In the genomic region with DNA sequence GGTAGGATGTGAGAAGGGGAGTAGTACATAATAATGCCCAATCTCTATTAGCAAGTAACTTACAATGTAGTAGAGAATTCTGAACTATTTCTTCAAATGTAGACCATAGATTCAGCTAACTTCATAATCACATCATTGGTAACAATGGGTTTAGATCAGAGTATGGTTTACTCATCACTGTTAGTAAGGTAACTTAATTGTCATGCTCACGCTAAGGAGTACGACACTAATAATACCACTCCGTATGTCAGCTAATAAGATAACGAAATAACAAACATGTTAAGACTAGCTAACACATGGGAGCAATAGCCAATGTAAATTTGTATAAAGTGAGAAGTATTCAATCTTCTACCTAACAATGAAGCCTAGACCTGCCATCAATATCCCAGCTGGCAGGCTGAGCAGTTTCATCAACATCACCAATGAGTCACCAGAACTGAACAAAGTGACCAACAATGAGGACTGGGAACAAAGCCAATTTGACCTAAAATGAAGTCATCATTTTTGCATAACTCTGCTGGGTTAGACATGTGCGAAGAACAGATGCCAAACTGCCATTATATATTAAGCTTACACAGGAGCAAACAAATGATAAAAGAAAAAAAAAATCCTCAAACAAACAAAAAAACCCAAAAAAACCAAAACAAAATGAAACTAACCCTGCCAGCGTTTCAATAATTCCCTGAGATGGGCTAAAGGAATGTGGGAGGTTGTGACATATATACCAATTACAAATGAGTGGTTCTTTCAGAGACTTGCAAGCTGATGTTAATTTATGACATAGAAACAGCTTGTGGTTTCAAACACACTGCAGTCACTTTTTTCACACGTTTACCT, we compare ENCODE assay signal across 8 cellular contexts. TPM values are rescaled to one million over a fixed set of nuclear protein-coding genes. Genes with fewer than 3 reads are reported as not detected.
A peak's percentile ranks its signal among the peaks of the same experiment; 100 is the strongest.
DNase-seq lines count a peak whose midpoint lies in the region; ATAC-seq and TF ChIP-seq lines count a peak whose summit lies in the region.

No MANE protein-coding gene starts in this region.

- 51% methylated on average over 7 of the region's 7 CpGs for WGBS in esophagus muscularis mucosa

- H3K4me1 ChIP-seq in KMS-11 (ENCODE audit: low read depth, poor library complexity, severe bottlenecking) (peaks cover 80% of the 10 kb centered on the region), esophagus muscularis mucosa (peaks cover 16 to 48% (median 37%) of the 10 kb centered on the region in 4 donors)

- peak overlapping the region; percentile 59 for H3K9ac ChIP-seq in KMS-11

- TF ChIP-seq EP300 in esophagus muscularis mucosa (IDR thresholded peaks at IDR 0.05), result no peak

- TF ChIP-seq CTCF in KMS-11 (conservative IDR thresholded peaks at IDR 0.05; ENCODE audit: low read depth, low read length) (no peak), esophagus muscularis mucosa (IDR thresholded peaks at IDR 0.05) (no peak)

- peak; percentile 88 for DNase-seq in GM04504 (ENCODE audit: low read depth)
- peak; percentile 75 to 78 for DNase-seq in SHP77 (lab: John Stamatoyannopoulos, UW)
- DNase-seq in esophagus muscularis mucosa (ENCODE audit: extremely low spot score), result no peak
- peak in 31 of 56 donors; percentile 1 to 67 (median 14) for DNase-seq in nucleus accumbens (lab: John Stamatoyannopoulos, UW)
- DNase-seq in GM19240 (ENCODE audit: insufficient read length, low spot score), result no peak
- no peak for DNase-seq in DMS114 treated with DMSO at 0.1 percent for 48 hours (lab: John Stamatoyannopoulos, UW; ENCODE audit: unreplicated experiment)

- no peaks in the 10 kb centered on the region for H4K20me1 ChIP-seq in KMS-11 (ENCODE audit: insufficient read depth)

- H3K27me3 ChIP-seq in KMS-11 (ENCODE audit: insufficient read depth, low read depth) (no peaks in the 10 kb centered on the region), esophagus muscularis mucosa (no peaks in the 10 kb centered on the region)

- H3K4me2 ChIP-seq in KMS-11, result peak overlapping the region; percentile 77

- peak; percentile 62 for ATAC-seq in GM21737 (IDR thresholded peaks at IDR 0.05; ENCODE audit: unreplicated experiment)

- H3K36me3 ChIP-seq in KMS-11 (ENCODE audit: insufficient read depth) (no peaks in the 10 kb centered on the region), esophagus muscularis mucosa (peaks cover 0 to 38% (median 19%) of the 10 kb centered on the region in 4 donors)

- no peaks in the 10 kb centered on the region for H3K9me3 ChIP-seq in esophagus muscularis mucosa

- intact Hi-C loops in esophagus muscularis mucosa (cut with DNase I), result no loop called here

- H3K4me3 ChIP-seq in KMS-11 (IDR thresholded peaks at IDR 0.05; ENCODE audit: insufficient read depth, low read depth, low read length) (peak overlapping the region; percentile 59), esophagus muscularis mucosa (no peak overlapping the region)

- H2AFZ ChIP-seq in KMS-11 (ENCODE audit: low read depth), result peak overlapping the region; percentile 20; the same call in 1 of the 2 replicates

- no peak for TF ChIP-seq POLR2A in esophagus muscularis mucosa (IDR thresholded peaks at IDR 0.05; ENCODE audit: low read depth)

- H3K79me2 ChIP-seq in KMS-11 (ENCODE audit: insufficient read depth, low read depth), result no peaks in the 10 kb centered on the region

- H3K27ac ChIP-seq in KMS-11 (peak overlapping the region; percentile 95), esophagus muscularis mucosa (replicated peaks in 1 of 4) (peak overlapping the region; percentile 43 to 74 (median 60))

RNA-seq across cellular contexts. Expression of gene CCDC141, which starts 56.6 kb away (rescaled TPM):
- total RNA-seq in esophagus muscularis mucosa, result 1 to 10 TPM; 2.7 to 8.7 (median 4.1) TPM

Comparison
In these comparisons a context has a peak if more than half of its experiments do, and no peak if none do; other contexts are left out.
1. DNase-seq: peak in GM04504 (single experiment), SHP77 (2 of 2) and nucleus accumbens (31 of 56); none in esophagus muscularis mucosa (single experiment), GM19240 (single experiment) and DMS114 treated with DMSO at 0.1 percent for 48 hours (single experiment).